ENCODE assay signal across 11 cellular contexts in genomic region chr17:82836823-82837357, GRCh38. TPM values are rescaled to one million over a fixed set of nuclear protein-coding genes. Genes with fewer than 3 reads are reported as not detected.
A peak's percentile ranks its signal among the peaks of the same experiment; 100 is the strongest.
DNase-seq lines count a peak whose midpoint lies in the region; ATAC-seq and TF ChIP-seq lines count a peak whose summit lies in the region.
"Had no signal": no experiment of that assay in that cellular context is flagged by ENCODE, and none has a peak within 500 bp of the region (broad histone marks: within the 10 kb centered on the region; RNA-seq: fewer than 3 reads in every experiment).

No MANE protein-coding gene starts in this region.

- no peak overlapping the region for H2BK15ac ChIP-seq in mesenchymal stem cell (ENCODE audit: low read depth, poor library complexity, severe bottlenecking)

- H2BK5ac ChIP-seq in mesenchymal stem cell (ENCODE audit: low read depth, low read length, poor library complexity, severe bottlenecking): no peak overlapping the region

- H3K9ac ChIP-seq in mesenchymal stem cell (ENCODE audit: low read length): peak overlapping the region; percentile 58

- TF ChIP-seq CTCF in chondrocyte (IDR thresholded peaks at IDR 0.05): peak; percentile 19

- no peak overlapping the region for H3K4me2 ChIP-seq in mesenchymal stem cell (ENCODE audit: low read length, poor library complexity, severe bottlenecking)

- H2BK12ac ChIP-seq in mesenchymal stem cell (ENCODE audit: low read length in 2 of 2): no peak overlapping the region

- H3K23ac ChIP-seq in mesenchymal stem cell (ENCODE audit: low read length in 2 of 2): no peak overlapping the region

- no peak overlapping the region for H2AK5ac ChIP-seq in mesenchymal stem cell (ENCODE audit: low read length, severe bottlenecking)

- no peak overlapping the region for H3K27ac Mint-ChIP-seq in chondrocyte (ENCODE audit: unreplicated experiment)
- no peak overlapping the region for H3K27ac Mint-ChIP-seq in activated naive CD8-positive, alpha-beta T cell treated with anti-CD3 and anti-CD28 coated beads for 36 hours
- H3K27ac Mint-ChIP-seq: activated T-helper 2 cell treated with anti-CD3 and anti-CD28 coated beads, Interferon-gamma antibody, Interleukin-2, Interleukin-4, amounts not matched to agents 10 μg/mL and 5 μg/mL and 100 μg/mL, durations not matched to agents 14 hours and 24 hours and 36 hours had no signal

- no peaks in the 10 kb centered on the region for H3K9me3 Mint-ChIP-seq in chondrocyte (ENCODE audit: low read depth)
- no peaks in the 10 kb centered on the region for H3K9me3 Mint-ChIP-seq in activated naive CD8-positive, alpha-beta T cell treated with anti-CD3 and anti-CD28 coated beads for 36 hours
- H3K9me3 Mint-ChIP-seq: activated T-helper 2 cell treated with anti-CD3 and anti-CD28 coated beads, Interferon-gamma antibody, Interleukin-2, Interleukin-4, amounts not matched to agents 10 μg/mL and 5 μg/mL and 100 μg/mL, durations not matched to agents 14 hours and 24 hours and 36 hours; naive B cell had no signal

- no peak overlapping the region for H3K18ac ChIP-seq in mesenchymal stem cell (ENCODE audit: low read depth in 1 of 2, low read length in 2 of 2)

- no peak overlapping the region for H3K4me3 Mint-ChIP-seq in chondrocyte (ENCODE audit: unreplicated experiment)
- no peak overlapping the region for H3K4me3 Mint-ChIP-seq in activated naive CD8-positive, alpha-beta T cell treated with anti-CD3 and anti-CD28 coated beads for 36 hours
- H3K4me3 Mint-ChIP-seq: naive B cell had no signal

- peak; percentile 18 for DNase-seq in AG08395 (ENCODE audit: low spot score)
- DNase-seq in NCI-H146 (lab: John Stamatoyannopoulos, UW): peak; percentile 11
- DNase-seq in chondrocyte (ENCODE audit: low spot score): peak; percentile 15
- DNase-seq in mesenchymal stem cell: no peak
- no peak for DNase-seq in SHP77 (lab: John Stamatoyannopoulos, UW)
- DNase-seq in NCI-H774 (lab: John Stamatoyannopoulos, UW): no peak
- no peak for DNase-seq in activated naive CD8-positive, alpha-beta T cell treated with anti-CD3 and anti-CD28 coated beads for 36 hours
- DNase-seq: Kasumi-1, naive B cell had no signal

- H2BK120ac ChIP-seq in mesenchymal stem cell (ENCODE audit: low read depth, low read length): no peak overlapping the region

- peak overlapping the region in 1 of 2 experiments; percentile 19 for H3K4me3 ChIP-seq in mesenchymal stem cell (ENCODE audit: insufficient read depth in 1 of 2, low read depth in 1 of 2, low read length in 2 of 2)

- no peak for ATAC-seq in HG03095 (IDR thresholded peaks at IDR 0.05; ENCODE audit: unreplicated experiment)

- H4K91ac ChIP-seq in mesenchymal stem cell (ENCODE audit: low read length): no peak overlapping the region

- no peak overlapping the region for H3K4ac ChIP-seq in mesenchymal stem cell (ENCODE audit: low read depth in 1 of 2, low read length in 2 of 2)

- peaks cover 14% of the 10 kb centered on the region for H3K79me1 ChIP-seq in mesenchymal stem cell (replicated peaks; ENCODE audit: low read length, poor library complexity, severe bottlenecking)

- peaks cover 0 to 23% of the 10 kb centered on the region in 2 experiments for H3K36me3 ChIP-seq in mesenchymal stem cell (ENCODE audit: control insufficient read depth in 1 of 2, insufficient read depth in 2 of 2, low read depth in 1 of 2, low read length in 2 of 2)

- no peak overlapping the region for H3K14ac ChIP-seq in mesenchymal stem cell (ENCODE audit: low read length in 2 of 2)

- H3K27ac ChIP-seq in mesenchymal stem cell (ENCODE audit: low read length, poor library complexity, severe bottlenecking): no peak overlapping the region

- no peak overlapping the region for H4K8ac ChIP-seq in mesenchymal stem cell (ENCODE audit: low read length)

- 95% methylated on average over 12 of the region's 12 CpGs for WGBS in mesenchymal stem cell

- peaks cover 5% of the 10 kb centered on the region for H3K4me1 ChIP-seq in mesenchymal stem cell (ENCODE audit: control insufficient read depth, insufficient read depth, low read depth, low read length)

- H3K27me3 ChIP-seq in mesenchymal stem cell (ENCODE audit: control insufficient read depth in 1 of 2, insufficient read depth in 1 of 2, low read length in 2 of 2): no peaks in the 10 kb centered on the region

- no peak overlapping the region for H2AFZ ChIP-seq in mesenchymal stem cell (ENCODE audit: low read depth, low read length)

- no peaks in the 10 kb centered on the region for H3K27me3 Mint-ChIP-seq in chondrocyte (ENCODE audit: low read depth)
- no peaks in the 10 kb centered on the region for H3K27me3 Mint-ChIP-seq in activated naive CD8-positive, alpha-beta T cell treated with anti-CD3 and anti-CD28 coated beads for 36 hours
- H3K27me3 Mint-ChIP-seq: naive B cell had no signal

- H3K36me3 Mint-ChIP-seq in chondrocyte (ENCODE audit: low read depth): peaks cover 2% of the 10 kb centered on the region
- no peaks in the 10 kb centered on the region for H3K36me3 Mint-ChIP-seq in activated naive CD8-positive, alpha-beta T cell treated with anti-CD3 and anti-CD28 coated beads for 36 hours

- no peaks in the 10 kb centered on the region for H3K4me1 Mint-ChIP-seq in chondrocyte (ENCODE audit: low read depth)
- H3K4me1 Mint-ChIP-seq in activated naive CD8-positive, alpha-beta T cell treated with anti-CD3 and anti-CD28 coated beads for 36 hours: no peaks in the 10 kb centered on the region

- no peaks in the 10 kb centered on the region for H3K9me3 ChIP-seq in mesenchymal stem cell (ENCODE audit: control insufficient read depth, low read length)

RNA-seq across cellular contexts. Expression of gene ZNF750, which starts 2.9 kb away (rescaled TPM):
- not detected in 3 replicates for total RNA-seq in chondrocyte
- polyA plus RNA-seq in mesenchymal stem cell (2013, experiment 1 of 2): not detected
- polyA plus RNA-seq in mesenchymal stem cell (2013, experiment 2 of 2): not detected
- not detected for total RNA-seq in activated naive CD8-positive, alpha-beta T cell treated with anti-CD3 and anti-CD28 coated beads for 36 hours
- total RNA-seq: activated T-helper 2 cell treated with anti-CD3 and anti-CD28 coated beads, Interferon-gamma antibody, Interleukin-2, Interleukin-4, amounts not matched to agents 10 μg/mL and 5 μg/mL and 100 μg/mL, durations not matched to agents 14 hours and 24 hours and 36 hours had no signal

Comparison
In these comparisons a context has a peak if more than half of its experiments do, and no peak if none do; other contexts are left out.
1. DNase-seq: peak in AG08395 (single experiment), NCI-H146 (single experiment) and chondrocyte (single experiment); none in mesenchymal stem cell (single experiment), SHP77 (0 of 2), NCI-H774 (single experiment) and activated naive CD8-positive, alpha-beta T cell treated with anti-CD3 and anti-CD28 coated beads for 36 hours (single experiment).